Comparison of ENCODE assay signal across 13 cellular contexts in the genomic region with DNA sequence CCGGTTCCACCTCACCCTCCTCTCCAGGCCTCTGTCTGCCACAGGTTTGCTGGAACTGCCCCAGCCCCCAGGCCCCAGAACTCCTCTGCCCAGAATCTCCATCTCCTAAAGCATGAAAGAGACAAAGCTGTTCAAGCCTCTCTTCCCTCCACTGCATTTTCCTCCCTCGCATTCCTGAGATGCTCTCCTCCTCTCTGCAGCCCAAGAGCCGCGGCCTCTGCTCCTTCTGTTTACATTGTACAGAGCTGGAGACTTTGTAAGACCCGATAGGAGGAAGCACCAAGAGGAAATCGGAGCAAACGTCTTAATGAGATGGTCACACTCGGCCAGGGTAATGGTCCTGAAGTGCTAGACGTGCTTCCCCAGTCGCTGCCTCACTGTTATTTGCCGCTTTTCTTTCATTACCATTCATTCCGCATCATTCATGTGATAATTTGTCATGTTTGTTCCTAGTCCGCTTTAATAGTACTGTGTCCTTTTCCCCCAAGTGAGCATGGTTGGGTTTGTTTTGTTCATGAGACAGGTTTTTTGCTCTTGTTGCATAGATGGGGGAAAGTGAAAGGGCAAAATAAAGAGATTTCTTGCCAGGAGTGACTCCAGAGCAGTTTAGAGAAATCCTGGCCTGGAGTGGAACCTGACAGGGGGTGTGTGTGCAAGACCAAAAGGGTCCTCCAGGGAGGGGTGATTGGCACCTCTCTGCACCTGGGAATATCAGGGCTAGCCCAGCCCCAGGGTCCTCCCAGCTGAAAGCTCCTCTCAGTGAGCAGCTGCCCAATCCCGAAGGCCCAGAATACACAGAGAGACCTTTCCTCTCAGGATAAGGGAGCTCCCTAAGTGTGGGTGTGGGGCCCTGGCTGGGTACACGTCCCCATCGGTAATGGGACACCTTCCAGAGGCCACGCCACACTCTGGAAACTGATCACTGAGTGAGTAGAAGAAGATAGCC. TPM values are rescaled to one million over a fixed set of nuclear protein-coding genes. Genes with fewer than 3 reads are reported as not detected.
DNase-seq lines count a peak whose midpoint lies in the region; ATAC-seq and TF ChIP-seq lines count a peak whose summit lies in the region.
"Had no signal": no experiment of that assay in that cellular context is flagged by ENCODE, and none has a peak within 500 bp of the region (broad histone marks: within the 10 kb centered on the region; RNA-seq: fewer than 3 reads in every experiment).

No MANE protein-coding gene starts in this region.

- 22 to 24% methylated on average over 8 to 15 of the region's 17 CpGs for WGBS in gastroesophageal sphincter (ENCODE audit: low coverage in 1 of 2), 2 donors

- ATAC-seq in RWPE2 (ENCODE audit: low read depth) (no peak), gastroesophageal sphincter (peak; percentile 63), omental fat pad (ENCODE audit: low FRiP score) (peak; percentile 58)
- no peak for ATAC-seq in stimulated activated naive CD8-positive, alpha-beta T cell treated with anti-CD3 and anti-CD28 coated beads, Interleukin-15, Interleukin-2, amounts not matched to agents 100 U/mL and 50 U/mL, for 24 hours

- H3K27ac ChIP-seq in RWPE2 (ENCODE audit: poor library complexity, severe bottlenecking): no peak overlapping the region
- peak overlapping the region in 3 of 4 donors; percentile 64 to 68 (median 68) for H3K27ac ChIP-seq in gastroesophageal sphincter
- H3K27ac ChIP-seq in effector memory CD4-positive, alpha-beta T cell (ENCODE audit: insufficient read depth, low read length, poor library complexity, severe bottlenecking): no peak overlapping the region

- TF ChIP-seq EP300 in gastroesophageal sphincter (IDR thresholded peaks at IDR 0.05): no peak

- peak; percentile 84 for DNase-seq in EH (ENCODE audit: low read depth)
- DNase-seq in RWPE2 (ENCODE audit: low spot score): peak; percentile 27
- no peak for DNase-seq in omental fat pad (ENCODE audit: low spot score)
- DNase-seq in effector memory CD4-positive, alpha-beta T cell: no peak
- DNase-seq in stimulated activated naive CD8-positive, alpha-beta T cell treated with anti-CD3 and anti-CD28 coated beads, Interleukin-15, Interleukin-2, amounts not matched to agents 100 U/mL and 50 U/mL, for 24 hours: no peak
- no peak for DNase-seq in NK-92 treated with Interleukin-12 subunit alpha and Interleukin-12 subunit beta, amount 100 ng/mL, for 24 hours (lab: John Stamatoyannopoulos, UW)
- DNase-seq in DMS153 treated with DMSO at 0.1 percent for 48 hours (lab: John Stamatoyannopoulos, UW; ENCODE audit: unreplicated experiment): no peak
- DNase-seq: activated naive CD4-positive, alpha-beta T cell treated with anti-CD3 and anti-CD28 coated beads, Interleukin-2, amount 10 ng/mL, durations not matched to agents 7 days and 5 days; CD4-positive, alpha-beta T cell; NCI-H1417 treated with DMSO at 0.1 percent for 48 hours; RPMI8226; stimulated activated CD4-positive, alpha-beta T cell treated with anti-CD3 and anti-CD28 coated beads, Interleukin-2, amount 100 ng/mL, for 48 hours had no signal

- H3K36me3 ChIP-seq in RWPE2 (ENCODE audit: low read depth) (no peaks in the 10 kb centered on the region), gastroesophageal sphincter (no peaks in the 10 kb centered on the region)
- no peaks in the 10 kb centered on the region for H3K36me3 ChIP-seq in effector memory CD4-positive, alpha-beta T cell (ENCODE audit: control insufficient read depth, insufficient read depth, low read length)

- H3K4me3 ChIP-seq in RWPE2 (ENCODE audit: severe bottlenecking): no peak overlapping the region
- peak overlapping the region in 1 of 2 donors; percentile 8 for H3K4me3 ChIP-seq in gastroesophageal sphincter
- H3K4me3 ChIP-seq in effector memory CD4-positive, alpha-beta T cell (ENCODE audit: insufficient read depth, low read depth, low read length, poor library complexity, severe bottlenecking): no peak overlapping the region

- no peaks in the 10 kb centered on the region for H3K4me1 ChIP-seq in RWPE2 (ENCODE audit: insufficient read depth, poor library complexity, severe bottlenecking)
- H3K4me1 ChIP-seq in gastroesophageal sphincter: peaks cover 0 to 20% (median 10%) of the 10 kb centered on the region in 3 donors
- H3K4me1 ChIP-seq in effector memory CD4-positive, alpha-beta T cell (ENCODE audit: control insufficient read depth, insufficient read depth, low read length, poor library complexity, severe bottlenecking): no peaks in the 10 kb centered on the region

- H3K27me3 ChIP-seq in RWPE2 (ENCODE audit: insufficient read depth, poor library complexity, severe bottlenecking) (no peaks in the 10 kb centered on the region), gastroesophageal sphincter (no peaks in the 10 kb centered on the region)
- H3K27me3 ChIP-seq in effector memory CD4-positive, alpha-beta T cell (replicated peaks; ENCODE audit: control insufficient read depth, insufficient read depth, low read length, poor library complexity, severe bottlenecking): no peaks in the 10 kb centered on the region

- H3K9me3 ChIP-seq in RWPE2 (ENCODE audit: severe bottlenecking): no peaks in the 10 kb centered on the region
- H3K9me3 ChIP-seq in gastroesophageal sphincter: no peaks in the 10 kb centered on the region
- no peaks in the 10 kb centered on the region for H3K9me3 ChIP-seq in effector memory CD4-positive, alpha-beta T cell (ENCODE audit: control insufficient read depth, low read length)

- no peak for TF ChIP-seq POLR2A in gastroesophageal sphincter (IDR thresholded peaks at IDR 0.05)

- TF ChIP-seq CTCF in RWPE2 (IDR thresholded peaks at IDR 0.05; ENCODE audit: poor library complexity, severe bottlenecking): no peak
- TF ChIP-seq CTCF in gastroesophageal sphincter (IDR thresholded peaks at IDR 0.05): no peak
- TF ChIP-seq CTCF in omental fat pad (IDR thresholded peaks at IDR 0.05): no peak

RNA-seq across cellular contexts. Expression of a gene that starts 44.9 kb away (rescaled TPM):
- total RNA-seq in gastroesophageal sphincter (100 to 1,000 TPM; 142 to 384 (median 169) TPM), omental fat pad (100 to 1,000 TPM; 165 to 949 (median 312) TPM)

Comparison
In these comparisons a context has a peak if more than half of its experiments do, and no peak if none do; other contexts are left out.
1. DNase-seq: peak in EH (single experiment) and RWPE2 (single experiment); none in omental fat pad (single experiment), effector memory CD4-positive, alpha-beta T cell (0 of 3), stimulated activated naive CD8-positive, alpha-beta T cell treated with anti-CD3 and anti-CD28 coated beads, Interleukin-15, Interleukin-2, amounts not matched to agents 100 U/mL and 50 U/mL, for 24 hours (single experiment), NK-92 treated with Interleukin-12 subunit alpha and Interleukin-12 subunit beta, amount 100 ng/mL, for 24 hours (single experiment) and DMS153 treated with DMSO at 0.1 percent for 48 hours (single experiment).
2. ATAC-seq: peak in gastroesophageal sphincter (single experiment) and omental fat pad (single experiment); none in RWPE2 (single experiment) and stimulated activated naive CD8-positive, alpha-beta T cell treated with anti-CD3 and anti-CD28 coated beads, Interleukin-15, Interleukin-2, amounts not matched to agents 100 U/mL and 50 U/mL, for 24 hours (single experiment).
3. H3K27ac ChIP-seq: peak in gastroesophageal sphincter (3 of 4); none in RWPE2 (single experiment) and effector memory CD4-positive, alpha-beta T cell (single experiment).